ENCODE assay signal across 33 cellular contexts in the genomic region with DNA sequence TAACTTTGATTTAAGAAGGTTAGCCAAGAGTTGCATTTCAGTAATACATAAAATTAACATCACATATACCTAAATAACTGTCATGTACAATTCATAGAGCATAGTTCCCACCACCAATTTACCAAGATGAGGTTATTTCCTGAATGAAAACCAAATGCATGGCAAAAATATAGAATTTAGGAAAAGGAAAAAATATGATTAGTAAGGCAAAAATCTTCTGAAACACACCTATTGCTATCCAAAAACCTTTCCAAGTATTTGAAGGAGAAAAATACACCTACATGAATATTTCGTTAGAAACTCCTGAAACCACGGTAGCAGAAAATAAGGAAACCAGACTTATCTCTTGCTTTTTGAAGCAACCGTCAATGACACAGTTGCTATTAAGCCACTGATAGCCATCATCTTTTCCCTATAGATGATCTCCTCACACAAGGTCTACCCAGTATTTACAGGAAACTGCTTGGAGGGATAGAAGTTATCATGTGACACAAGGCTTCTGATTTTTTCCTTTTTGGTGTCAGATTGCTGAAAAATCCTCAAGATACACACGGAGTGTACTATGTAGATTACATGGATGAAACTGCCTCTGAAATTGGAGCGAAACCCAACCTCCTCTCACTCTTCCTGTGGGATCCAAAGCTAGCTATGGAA.
"Had no signal": no experiment of that assay in that cellular context is flagged by ENCODE, and none has a peak within 500 bp of the region (broad histone marks: within the 10 kb centered on the region; RNA-seq: fewer than 3 reads in every experiment).

No MANE protein-coding gene starts in this region.

- FAIRE-seq: bronchial epithelial cell, colon, TTC549 had no signal

- H3K36me3 ChIP-seq: adrenal gland, cardiac muscle cell, WERI-Rb-1 had no signal

- DNase-seq: activated CD4-positive, alpha-beta memory T cell treated with anti-CD3 and anti-CD28 coated beads, Interleukin-2, amount 10 ng/mL, durations not matched to agents 7 days and 5 days; activated CD4-positive, alpha-beta T cell treated with anti-CD3 and anti-CD28 coated beads for 1 hour; activated CD4-positive, alpha-beta T cell treated with anti-CD3 and anti-CD28 coated beads for 36 hours; activated CD4-positive, alpha-beta T cell treated with anti-CD3 and anti-CD28 coated beads for 48 hours; activated CD4-positive, alpha-beta T cell treated with anti-CD3 and anti-CD28 coated beads, Interleukin-2, amount 10 ng/mL, durations not matched to agents 7 days and 5 days; activated CD4-positive, alpha-beta T cell treated with anti-CD3 and anti-CD28 coated beads, Interleukin-2, amount 50 U/mL, for 48 hours; activated CD4-positive, CD25-positive, alpha-beta regulatory T cell; activated CD8-positive, alpha-beta memory T cell treated with anti-CD3 and anti-CD28 coated beads for 24 hours; activated CD8-positive, alpha-beta memory T cell treated with anti-CD3 and anti-CD28 coated beads, Interleukin-2, amount 10 ng/mL, durations not matched to agents 7 days and 5 days; activated CD8-positive, alpha-beta T cell treated with anti-CD3 and anti-CD28 coated beads, Interleukin-2, amount 10 ng/mL, durations not matched to agents 7 days and 5 days; activated effector memory CD4-positive, alpha-beta T cell treated with anti-CD3 and anti-CD28 coated beads, Interleukin-2, amount 50 U/mL, for 16 hours; activated gamma-delta T cell treated with Interleukin-2 at 50 U/mL for 16 hours; activated naive CD4-positive, alpha-beta T cell; activated naive CD4-positive, alpha-beta T cell treated with anti-CD3 and anti-CD28 coated beads for 36 hours; activated naive CD4-positive, alpha-beta T cell treated with anti-CD3 and anti-CD28 coated beads, Interleukin-2, amount 50 U/mL, for 16 hours; activated naive CD8-positive, alpha-beta T cell treated with anti-CD3 and anti-CD28 coated beads for 36 hours; activated T-cell treated with anti-CD3 and anti-CD28 coated beads for 4 hours; activated T-cell treated with anti-CD3 and anti-CD28 coated beads, Interleukin-2, amount 50 U/mL, for 1 hour; activated T-cell treated with anti-CD3 and anti-CD28 coated beads, Interleukin-2, amount 50 U/mL, for 4 hours; activated T-cell treated with anti-CD3 and anti-CD28 coated beads, Interleukin-2, amount 50 U/mL, for 72 hours; adrenal gland; amniotic stem cell; aorta; central memory CD4-positive, alpha-beta T cell; T-helper 1 cell; T-helper 2 cell; T-helper 9 cell; WERI-Rb-1 had no signal

- H3K4me3 ChIP-seq: adrenal gland, cardiac muscle cell, coronary artery had no signal

- H3K4me1 ChIP-seq: adrenal gland had no signal

- H3K9me3 ChIP-seq: adrenal gland had no signal

- H3K27me3 ChIP-seq: adrenal gland, cardiac muscle cell had no signal

- H3K27ac ChIP-seq: adrenal gland, cardiac muscle cell, coronary artery, WERI-Rb-1 had no signal
